ENCODE assay signal across 15 cellular contexts in the genomic region with DNA sequence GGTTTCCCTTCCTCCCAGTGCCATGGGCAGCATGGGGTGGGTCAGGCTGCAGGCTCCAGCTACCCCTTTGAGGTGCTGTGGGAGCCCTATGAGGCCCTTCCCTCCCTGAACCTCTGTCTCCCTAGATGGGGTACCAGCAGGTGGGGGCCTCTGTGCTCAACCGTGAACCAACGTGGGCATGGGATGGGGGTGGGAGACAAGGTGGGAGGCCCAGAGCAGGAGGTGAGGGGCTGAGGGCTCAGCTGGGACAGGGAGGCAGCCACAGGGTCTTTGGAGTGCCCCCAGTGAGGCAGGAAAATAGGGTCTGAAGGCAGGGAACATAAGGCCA. TPM values are rescaled to one million over a fixed set of nuclear protein-coding genes. Genes with fewer than 3 reads are reported as not detected.
A peak's percentile ranks its signal among the peaks of the same experiment; 100 is the strongest.
DNase-seq lines count a peak whose midpoint lies in the region; ATAC-seq, FAIRE-seq and TF ChIP-seq lines count a peak whose summit lies in the region.
"Had no signal": no experiment of that assay in that cellular context is flagged by ENCODE, and none has a peak within 500 bp of the region (broad histone marks: within the 10 kb centered on the region; RNA-seq: fewer than 3 reads in every experiment).

No MANE protein-coding gene starts in this region.

- no peaks in the 10 kb centered on the region for H3K9me3 ChIP-seq in colonic mucosa
- H3K9me3 ChIP-seq: gastrocnemius medialis had no signal

- FAIRE-seq in GM12891 (lab: Jason Lieb, UNC), result peak; percentile 13
- FAIRE-seq: A204.1 had no signal

- no peaks in the 10 kb centered on the region for H3K36me3 ChIP-seq in colonic mucosa
- H3K36me3 ChIP-seq: brain microvascular endothelial cell, gastrocnemius medialis had no signal

- TF ChIP-seq CTCF in colonic mucosa (IDR thresholded peaks at IDR 0.05), result no peak

- H3K4me3 ChIP-seq in colonic mucosa (no peak overlapping the region), skin epidermis (no peak overlapping the region)
- H3K4me3 ChIP-seq: gastrocnemius medialis had no signal

- no peaks in the 10 kb centered on the region for H3K27me3 ChIP-seq in colonic mucosa
- H3K27me3 ChIP-seq: brain microvascular endothelial cell, gastrocnemius medialis had no signal

- H3K27ac ChIP-seq in colonic mucosa, result peak overlapping the region; percentile 44
- peak overlapping the region in 19 of 21 experiments; percentile 21 to 96 (median 70) for H3K27ac ChIP-seq in skin epidermis
- H3K27ac ChIP-seq: brain microvascular endothelial cell, gastrocnemius medialis had no signal

- no peaks in the 10 kb centered on the region for H3K4me1 ChIP-seq in colonic mucosa
- H3K4me1 ChIP-seq: gastrocnemius medialis had no signal

- H3K9ac ChIP-seq in colonic mucosa (ENCODE audit: low read depth in 2 of 2, low read length in 2 of 2), result no peak overlapping the region

- intact Hi-C loops in colonic mucosa (cut with DNase I), result no loop called here

- ATAC-seq in esophagus mucosa (no peak), GM21717 (IDR thresholded peaks at IDR 0.05; ENCODE audit: unreplicated experiment) (no peak)
- ATAC-seq: gastrocnemius medialis had no signal

- peak; percentile 73 for DNase-seq in activated CD8-positive, alpha-beta memory T cell treated with anti-CD3 and anti-CD28 coated beads for 24 hours
- DNase-seq in activated CD8-positive, alpha-beta memory T cell treated with anti-CD3 and anti-CD28 coated beads, Interleukin-2, amount 50 U/mL, for 4 hours, result no peak
- DNase-seq in GM12891 (ENCODE audit: insufficient read length, low spot score) (no peak), colonic mucosa (peak; percentile 14), NCI-H2196 (lab: John Stamatoyannopoulos, UW; ENCODE audit: unreplicated experiment) (no peak)
- DNase-seq: activated CD4-positive, CD25-positive, alpha-beta regulatory T cell; activated effector memory CD4-positive, alpha-beta T cell treated with Interleukin-2 at 50 U/mL for 16 hours; brain microvascular endothelial cell; gastrocnemius medialis; NCI-H1048 had no signal

- no peak for TF ChIP-seq POLR2A in GM12891 (IDR thresholded peaks at IDR 0.05; ENCODE audit: low read depth, low read length)

TF ChIP-seq in GM12891, 5 proteins besides CTCF, POLR2A, EP300 and RAD21:
- TF ChIP-seq POU2F2 (IDR thresholded peaks at IDR 0.05; ENCODE audit: low read depth, low read length) (no peak), TAF1 (IDR thresholded peaks at IDR 0.05; ENCODE audit: low read depth, low read length) (no peak)

RNA-seq across cellular contexts. Expression of gene SUN5, which starts 33.3 kb away (rescaled TPM):
- polyA plus RNA-seq in GM12891 (2012; ENCODE audit: low read depth, missing spikeins), result not detected
- total RNA-seq in colonic mucosa, result not detected
- not detected for total RNA-seq in esophagus mucosa
- total RNA-seq: gastrocnemius medialis, pulmonary artery endothelial cell had no signal

RNA-seq across cellular contexts. Expression of gene BPIFB2, which starts 36.6 kb away (rescaled TPM):
- polyA plus RNA-seq in GM12891 (2012; ENCODE audit: low read depth, missing spikeins), result not detected
- total RNA-seq in colonic mucosa (under 1 TPM in 1 of 2 donors, not detected in 1; 0.35 TPM), esophagus mucosa (2.0 TPM)
- total RNA-seq: gastrocnemius medialis, pulmonary artery endothelial cell had no signal

Comparison
In these comparisons a context has a peak if more than half of its experiments do, and no peak if none do; other contexts are left out.
1. DNase-seq: peak in activated CD8-positive, alpha-beta memory T cell treated with anti-CD3 and anti-CD28 coated beads for 24 hours (single experiment) and colonic mucosa (single experiment); none in activated CD8-positive, alpha-beta memory T cell treated with anti-CD3 and anti-CD28 coated beads, Interleukin-2, amount 50 U/mL, for 4 hours (single experiment), GM12891 (single experiment) and NCI-H2196 (single experiment).